Comparison of ENCODE assay signal across 8 cellular contexts in genomic region chr1:181424786-181425403, GRCh38. TPM values are rescaled to one million over a fixed set of nuclear protein-coding genes. Genes with fewer than 3 reads are reported as not detected.
DNase-seq lines count a peak whose midpoint lies in the region; ATAC-seq and TF ChIP-seq lines count a peak whose summit lies in the region.

No MANE protein-coding gene starts in this region.

- POLR2A ChIA-PET in T-cell (lab: Charles Lee) = no interaction called here

- peaks cover 51% of the 10 kb centered on the region for H3K27me3 ChIP-seq in left ventricle myocardium inferior (ENCODE audit: low read depth)

- no peaks in the 10 kb centered on the region for H3K36me3 ChIP-seq in left ventricle myocardium inferior

- peak overlapping the region in 1 of 2 donors; percentile 62 for H3K27ac Mint-ChIP-seq in T-cell
- no peak overlapping the region for H3K27ac Mint-ChIP-seq in activated naive CD8-positive, alpha-beta T cell treated with anti-CD3 and anti-CD28 coated beads, Interleukin-2, amount 50 U/mL, for 24 hours

- H3K27ac ChIP-seq in left ventricle myocardium inferior (replicated peaks) = no peak overlapping the region

- peaks cover 0 to 18% (median 13%) of the 10 kb centered on the region in 3 donors for H3K4me1 Mint-ChIP-seq in T-cell
- peaks cover 6% of the 10 kb centered on the region for H3K4me1 Mint-ChIP-seq in activated naive CD8-positive, alpha-beta T cell treated with anti-CD3 and anti-CD28 coated beads, Interleukin-2, amount 50 U/mL, for 24 hours

- peaks cover 15 to 27% of the 10 kb centered on the region in 2 donors for H3K27me3 Mint-ChIP-seq in T-cell
- peaks cover 17% of the 10 kb centered on the region for H3K27me3 Mint-ChIP-seq in activated naive CD8-positive, alpha-beta T cell treated with anti-CD3 and anti-CD28 coated beads, Interleukin-2, amount 50 U/mL, for 24 hours

- TF ChIP-seq CTCF in left ventricle myocardium inferior (IDR thresholded peaks at IDR 0.05; ENCODE audit: borderline replicate concordance) (peak; percentile 98), retinal pigment epithelial cell (conservative IDR thresholded peaks at IDR 0.05; ENCODE audit: low read depth, low read length) (peak; percentile 91)

- ATAC-seq in GM19397 (IDR thresholded peaks at IDR 0.05; ENCODE audit: unreplicated experiment) (peak; percentile 53), T-cell (replicated peaks in 1 of 4) (peak; percentile 51 to 76 (median 66)), GM21529 (IDR thresholded peaks at IDR 0.05; ENCODE audit: unreplicated experiment) (no peak)
- ATAC-seq in activated naive CD8-positive, alpha-beta T cell treated with anti-CD3 and anti-CD28 coated beads, Interleukin-2, amount 50 U/mL, for 24 hours = peak; percentile 44

- no peaks in the 10 kb centered on the region for H3K9me3 ChIP-seq in left ventricle myocardium inferior (replicated peaks)

- H3K4me3 ChIP-seq in left ventricle myocardium inferior (no peak overlapping the region), retinal pigment epithelial cell (ENCODE audit: low read length) (no peak overlapping the region)

- no peaks in the 10 kb centered on the region for H3K36me3 Mint-ChIP-seq in T-cell
- no peaks in the 10 kb centered on the region for H3K36me3 Mint-ChIP-seq in activated naive CD8-positive, alpha-beta T cell treated with anti-CD3 and anti-CD28 coated beads, Interleukin-2, amount 50 U/mL, for 24 hours (ENCODE audit: low read depth)

- CTCF ChIA-PET in T-cell (lab: Charles Lee) = interaction anchor here (0.6 to 2.5 kb wide), 11 partner anchors 26 to 240 kb away, joined by 3 to 29 read pairs (median 4); no protein-coding TSS in a partner anchor

- H3K9me3 Mint-ChIP-seq in T-cell = no peaks in the 10 kb centered on the region
- no peaks in the 10 kb centered on the region for H3K9me3 Mint-ChIP-seq in activated naive CD8-positive, alpha-beta T cell treated with anti-CD3 and anti-CD28 coated beads, Interleukin-2, amount 50 U/mL, for 24 hours

- H3K4me1 ChIP-seq in left ventricle myocardium inferior = peaks cover 4% of the 10 kb centered on the region

- DNase-seq in AG20443 (ENCODE audit: low spot score) (peak; percentile 74), NCI-H1417 (lab: John Stamatoyannopoulos, UW) (peak; percentile 78 to 98 (median 92)), T-cell (peak; percentile 28 to 84 (median 67)), left ventricle myocardium inferior (peak; percentile 49), retinal pigment epithelial cell (ENCODE audit: low read depth) (peak; percentile 9)
- DNase-seq in activated naive CD8-positive, alpha-beta T cell treated with anti-CD3 and anti-CD28 coated beads, Interleukin-2, amount 50 U/mL, for 24 hours = peak; percentile 81

- peak overlapping the region; percentile 64 to 65 (median 65) for H3K4me3 Mint-ChIP-seq in T-cell
- H3K4me3 Mint-ChIP-seq in activated naive CD8-positive, alpha-beta T cell treated with anti-CD3 and anti-CD28 coated beads, Interleukin-2, amount 50 U/mL, for 24 hours = peak overlapping the region; percentile 58

- intact Hi-C loops in left ventricle myocardium inferior (cut with micrococcal nuclease) = loop anchor here (5.0 kb wide), 1 partner anchor 233 kb away; no protein-coding TSS in a partner anchor

RNA-seq across cellular contexts. Expression of gene CACNA1E, which starts 58.4 kb away (rescaled TPM):
- total RNA-seq in T-cell (under 1 TPM in 3 of 5 donors, not detected in 2; 0.03 to 0.10 (median 0.03) TPM), left ventricle myocardium inferior (0.88 TPM)

Comparison
In these comparisons a context has a peak if more than half of its experiments do, and no peak if none do; other contexts are left out.
1. DNase-seq: peak in every context shown above with its lines; median percentile 92 in NCI-H1417; 81 in activated naive CD8-positive, alpha-beta T cell treated with anti-CD3 and anti-CD28 coated beads, Interleukin-2, amount 50 U/mL, for 24 hours; 74 in AG20443; 67 in T-cell; 49 in left ventricle myocardium inferior; 9 in retinal pigment epithelial cell.